In genomic region chr2:233325814-233326213, GRCh38 we compare ENCODE assay signal across 27 cellular contexts. TPM values are rescaled to one million over a fixed set of nuclear protein-coding genes. Genes with fewer than 3 reads are reported as not detected.
"Had no signal": no experiment of that assay in that cellular context is flagged by ENCODE, and none has a peak within 500 bp of the region (broad histone marks: within the 10 kb centered on the region; RNA-seq: fewer than 3 reads in every experiment).

No MANE protein-coding gene starts in this region.

- ATAC-seq: activated CD4-positive, alpha-beta T cell treated with anti-CD3 and anti-CD28 coated beads for 36 hours; activated T-cell treated with anti-CD3 and anti-CD28 coated beads, Interleukin-2, amount 50 U/mL, for 72 hours; body of pancreas had no signal

- H3K9me3 Mint-ChIP-seq: activated naive CD4-positive, alpha-beta T cell treated with anti-CD3 and anti-CD28 coated beads, Interleukin-2, amount 10 ng/mL, durations not matched to agents 7 days and 5 days; activated T-helper 2 cell treated with anti-CD3 and anti-CD28 coated beads, Interferon-gamma antibody, Interleukin-2, Interleukin-4, amounts not matched to agents 10 μg/mL and 5 μg/mL and 100 μg/mL, durations not matched to agents 14 hours and 24 hours and 36 hours had no signal

- H3K4me3 Mint-ChIP-seq: activated CD4-positive, alpha-beta memory T cell treated with anti-CD3 and anti-CD28 coated beads, Interleukin-2, amount 10 ng/mL, durations not matched to agents 7 days and 5 days; activated CD4-positive, alpha-beta T cell treated with anti-CD3 and anti-CD28 coated beads for 36 hours; activated naive CD4-positive, alpha-beta T cell treated with anti-CD3 and anti-CD28 coated beads, Interleukin-2, amount 10 ng/mL, durations not matched to agents 7 days and 5 days; activated T-cell treated with anti-CD3 and anti-CD28 coated beads, Interleukin-2, amount 50 U/mL, for 72 hours had no signal

- H3K27ac Mint-ChIP-seq: activated CD4-positive, alpha-beta memory T cell treated with anti-CD3 and anti-CD28 coated beads, Interleukin-2, amount 10 ng/mL, durations not matched to agents 7 days and 5 days; activated CD4-positive, alpha-beta T cell treated with anti-CD3 and anti-CD28 coated beads for 36 hours; activated naive CD4-positive, alpha-beta T cell treated with anti-CD3 and anti-CD28 coated beads, Interleukin-2, amount 10 ng/mL, durations not matched to agents 7 days and 5 days; activated T-cell treated with anti-CD3 and anti-CD28 coated beads, Interleukin-2, amount 50 U/mL, for 72 hours; activated T-helper 2 cell treated with anti-CD3 and anti-CD28 coated beads, Interferon-gamma antibody, Interleukin-2, Interleukin-4, amounts not matched to agents 10 μg/mL and 5 μg/mL and 100 μg/mL, durations not matched to agents 14 hours and 24 hours and 36 hours had no signal

- H3K4me3 ChIP-seq: body of pancreas, SJSA1 had no signal

- H3K4me1 ChIP-seq: body of pancreas had no signal

- H3K27ac ChIP-seq: body of pancreas, SJSA1, VCaP had no signal

- H3K27me3 Mint-ChIP-seq: activated CD4-positive, alpha-beta T cell treated with anti-CD3 and anti-CD28 coated beads for 36 hours had no signal

- H3K36me3 ChIP-seq: SJSA1 had no signal

- H3K27me3 ChIP-seq: body of pancreas, SJSA1 had no signal

- H3K9me3 ChIP-seq: body of pancreas, SJSA1 had no signal

- DNase-seq: activated CD4-positive, alpha-beta memory T cell treated with anti-CD3 and anti-CD28 coated beads, Interleukin-2, amount 10 ng/mL, durations not matched to agents 7 days and 5 days; activated CD4-positive, alpha-beta T cell treated with anti-CD3 and anti-CD28 coated beads for 36 hours; activated CD4-positive, alpha-beta T cell treated with anti-CD3 and anti-CD28 coated beads, Interleukin-2, amount 50 U/mL, for 1 hour; activated CD4-positive, CD25-positive, alpha-beta regulatory T cell; activated CD8-positive, alpha-beta memory T cell treated with anti-CD3 and anti-CD28 coated beads, Interleukin-2, amount 50 U/mL, for 4 hours; activated gamma-delta T cell treated with Interleukin-2 at 50 U/mL for 16 hours; activated naive CD4-positive, alpha-beta T cell treated with anti-CD3 and anti-CD28 coated beads, Interleukin-2, amount 10 ng/mL, durations not matched to agents 7 days and 5 days; activated T-cell treated with anti-CD3 and anti-CD28 coated beads, Interleukin-2, amount 50 U/mL, for 72 hours; aorta; body of pancreas; central memory CD4-positive, alpha-beta T cell; KG1; NCI-H1048; NCI-H1694; NCI-H2029; NCI-H2107; NCI-H2171 treated with DMSO at 0.1 percent for 48 hours; NCI-H345; NCI-H510A; NCI-H526 treated with DMSO at 0.1 percent for 48 hours; SHP77 had no signal

RNA-seq across cellular contexts. Expression of gene SAG, which starts 18.2 kb away (rescaled TPM):
- total RNA-seq: activated T-helper 2 cell treated with anti-CD3 and anti-CD28 coated beads, Interferon-gamma antibody, Interleukin-2, Interleukin-4, amounts not matched to agents 10 μg/mL and 5 μg/mL and 100 μg/mL, durations not matched to agents 14 hours and 24 hours and 36 hours; aorta; body of pancreas; bronchial epithelial cell; LHCN-M2; M059J; SJSA1 had no signal
- polyA plus RNA-seq: aorta had no signal
